ENCODE assay signal across 1 cellular context in the genomic region with DNA sequence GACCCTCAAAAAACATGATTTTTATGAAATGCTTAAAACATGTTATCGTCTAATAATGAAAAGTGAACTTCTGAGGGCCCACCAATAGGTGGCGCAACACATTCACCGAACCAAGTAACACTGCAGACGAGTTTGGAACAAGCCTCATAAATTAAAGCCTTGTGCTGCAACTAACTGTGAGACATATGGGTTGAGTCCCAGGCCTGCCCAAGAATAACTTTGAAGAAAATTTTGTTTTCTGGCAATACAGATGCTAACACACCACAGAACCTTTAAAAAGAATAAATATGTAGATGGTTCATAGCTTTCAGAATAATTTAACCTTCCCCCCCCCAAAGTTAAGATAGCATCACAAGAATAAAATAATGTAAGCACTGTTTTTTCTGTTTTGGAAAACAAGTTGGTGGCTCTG.
TF ChIP-seq lines count a peak whose summit lies in the region.

No MANE protein-coding gene starts in this region.

TF ChIP-seq in H1, 55 proteins besides CTCF, POLR2A, EP300 and RAD21:
- no peak for TF ChIP-seq PHF8 (conservative IDR thresholded peaks at IDR 0.05; ENCODE audit: low read depth, low read length)
- no peak for TF ChIP-seq EZH2 (IDR thresholded peaks at IDR 0.05; ENCODE audit: low read depth, low read length, severe bottlenecking)
- TF ChIP-seq CBX8 (IDR thresholded peaks at IDR 0.05; ENCODE audit: borderline replicate concordance, low read depth, low read length): no peak
- TF ChIP-seq CBX5 (IDR thresholded peaks at IDR 0.05; ENCODE audit: low read depth, low read length): no peak
- TF ChIP-seq ASH2L (IDR thresholded peaks at IDR 0.05; ENCODE audit: low read length): no peak
- TF ChIP-seq RFX5 (IDR thresholded peaks at IDR 0.05; ENCODE audit: borderline replicate concordance, low read depth, low read length): no peak
- TF ChIP-seq FOSL1 (IDR thresholded peaks at IDR 0.05; ENCODE audit: insufficient read depth, low read depth, low read length): no peak
